Comparison of ENCODE assay signal across 27 cellular contexts in the genomic region with DNA sequence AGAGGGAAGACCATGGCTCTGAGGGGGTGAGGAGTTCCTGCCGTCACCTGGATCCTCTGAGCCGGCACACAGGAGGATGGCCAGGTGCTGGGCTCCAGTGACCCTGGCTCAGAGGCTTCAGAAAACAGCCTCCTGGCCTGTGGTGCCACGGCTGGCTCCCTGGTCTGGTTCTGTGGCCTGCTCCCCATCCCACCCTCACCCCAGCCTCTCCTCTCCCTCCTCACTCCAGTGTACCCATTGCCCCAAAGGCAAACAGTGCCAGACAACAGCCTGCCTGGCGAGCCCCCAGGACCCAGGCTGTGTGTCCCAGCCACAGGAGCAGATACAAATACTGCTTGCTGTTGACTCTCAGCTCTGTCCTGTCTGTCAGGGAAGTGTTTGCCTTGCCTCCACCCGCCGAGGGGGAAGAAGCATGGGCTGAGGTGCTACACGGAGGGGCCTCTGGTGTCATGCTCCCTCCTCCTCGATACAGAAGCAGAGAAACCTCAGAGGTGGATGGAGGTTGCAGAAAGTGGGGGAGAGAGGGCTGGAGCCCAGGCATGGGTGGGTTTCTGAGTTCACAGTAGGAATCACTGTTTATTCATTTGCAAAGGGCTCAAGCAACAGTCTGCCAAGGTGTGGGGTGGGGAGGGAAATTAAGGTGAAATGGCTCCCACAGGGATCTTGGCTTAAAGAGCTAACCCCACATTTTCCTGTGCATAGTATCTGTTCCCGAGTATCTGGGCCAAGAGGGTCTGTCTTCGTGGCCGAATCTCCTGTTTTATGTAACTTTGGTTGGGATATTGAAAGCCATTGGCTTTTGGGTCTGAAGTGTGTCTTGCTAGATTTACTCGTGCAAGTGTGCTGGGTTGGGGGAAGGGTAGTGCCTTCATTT. TPM values are rescaled to one million over a fixed set of nuclear protein-coding genes. Genes with fewer than 3 reads are reported as not detected.
DNase-seq lines count a peak whose midpoint lies in the region; ATAC-seq, FAIRE-seq and TF ChIP-seq lines count a peak whose summit lies in the region.
"Had no signal": no experiment of that assay in that cellular context is flagged by ENCODE, and none has a peak within 500 bp of the region (broad histone marks: within the 10 kb centered on the region; RNA-seq: fewer than 3 reads in every experiment).

No MANE protein-coding gene starts in this region.

- H3K9ac ChIP-seq in subcutaneous abdominal adipose tissue (ENCODE audit: low read length in 5 of 5), result peak overlapping the region in 1 of 5 donors; percentile 21

- H3K36me3 ChIP-seq in subcutaneous abdominal adipose tissue (ENCODE audit: control insufficient read depth in 5 of 5, insufficient read depth in 5 of 5, low read length in 5 of 5), result no peaks in the 10 kb centered on the region
- H3K36me3 ChIP-seq in Caco-2 (ENCODE audit: control insufficient read depth, insufficient read depth, low read length), result no peaks in the 10 kb centered on the region
- H3K36me3 ChIP-seq: SJSA1 had no signal

- H3K4me1 ChIP-seq in subcutaneous abdominal adipose tissue (ENCODE audit: control insufficient read depth in 5 of 5, insufficient read depth in 5 of 5, low read length in 5 of 5) (peaks cover 2 to 77% (median 64%) of the 10 kb centered on the region in 5 donors), Caco-2 (no peaks in the 10 kb centered on the region)

- no peak overlapping the region for H3K4me3 Mint-ChIP-seq in activated CD4-positive, alpha-beta memory T cell treated with anti-CD3 and anti-CD28 coated beads, Interleukin-2, amount 10 ng/mL, durations not matched to agents 7 days and 5 days
- no peak overlapping the region for H3K4me3 Mint-ChIP-seq in activated CD4-positive, alpha-beta memory T cell treated with anti-CD3 and anti-CD28 coated beads for 36 hours
- H3K4me3 Mint-ChIP-seq in Caco-2 (ENCODE audit: unreplicated experiment), result no peak overlapping the region
- H3K4me3 Mint-ChIP-seq: CD8-positive, alpha-beta T cell; IgD-negative memory B cell had no signal

- POLR2A ChIA-PET in activated CD4-positive, alpha-beta memory T cell treated with anti-CD3 and anti-CD28 coated beads, Interleukin-2, amount 10 ng/mL, durations not matched to agents 7 days and 5 days (lab: Charles Lee), result no interaction called here
- POLR2A ChIA-PET in activated CD4-positive, alpha-beta memory T cell treated with anti-CD3 and anti-CD28 coated beads for 36 hours (lab: Charles Lee), result no interaction called here
- POLR2A ChIA-PET in Caco-2 (lab: Charles Lee), result no interaction called here

- H3K27me3 Mint-ChIP-seq in activated CD4-positive, alpha-beta memory T cell treated with anti-CD3 and anti-CD28 coated beads, Interleukin-2, amount 10 ng/mL, durations not matched to agents 7 days and 5 days, result peaks cover 23% of the 10 kb centered on the region
- H3K27me3 Mint-ChIP-seq in activated CD4-positive, alpha-beta memory T cell treated with anti-CD3 and anti-CD28 coated beads for 36 hours, result peaks cover 23% of the 10 kb centered on the region
- H3K27me3 Mint-ChIP-seq in Caco-2 (ENCODE audit: insufficient read depth, unreplicated experiment), result peaks cover 25% of the 10 kb centered on the region

- CTCF ChIA-PET in activated CD4-positive, alpha-beta memory T cell treated with anti-CD3 and anti-CD28 coated beads, Interleukin-2, amount 10 ng/mL, durations not matched to agents 7 days and 5 days (lab: Charles Lee), result no interaction called here
- CTCF ChIA-PET in activated CD4-positive, alpha-beta memory T cell treated with anti-CD3 and anti-CD28 coated beads for 36 hours (lab: Charles Lee), result no interaction called here
- CTCF ChIA-PET in Caco-2 (lab: Charles Lee), result no interaction called here

- no peak for TF ChIP-seq CTCF in Caco-2 (IDR thresholded peaks at IDR 0.05; ENCODE audit: insufficient read depth in 1 of 2, low read depth in 1 of 2, low read length in 1 of 2, severe bottlenecking in 1 of 2, unreplicated experiment in 1 of 2)

- peak; percentile 10 for DNase-seq in activated CD4-positive, alpha-beta memory T cell treated with anti-CD3 and anti-CD28 coated beads, Interleukin-2, amount 10 ng/mL, durations not matched to agents 7 days and 5 days
- no peak for DNase-seq in activated CD4-positive, alpha-beta memory T cell treated with anti-CD3 and anti-CD28 coated beads for 36 hours
- DNase-seq in cerebellar cortex (ENCODE audit: low spot score), result peak; percentile 21
- DNase-seq in left lobe of liver (ENCODE audit: low spot score), result peak; percentile 32
- no peak for DNase-seq in GM19239 (ENCODE audit: insufficient read length, low spot score)
- no peak for DNase-seq in activated T-cell treated with anti-CD3 and anti-CD28 coated beads for 4 hours
- no peak for DNase-seq in Caco-2
- DNase-seq: 8988T; Calu3; DMS153; NCI-H1105; NCI-H146; NCI-H2029; NCI-H2171; NCI-H345; NCI-H524; NCI-H774; NK-92 treated with Interleukin-12 subunit alpha and Interleukin-12 subunit beta, amount 100 ng/mL, for 24 hours had no signal

- no TSS peak for BruUV-seq in Caco-2 (replicated peaks; lab: Mats Ljungman, UMichigan)

- H3K36me3 Mint-ChIP-seq in activated CD4-positive, alpha-beta memory T cell treated with anti-CD3 and anti-CD28 coated beads, Interleukin-2, amount 10 ng/mL, durations not matched to agents 7 days and 5 days (ENCODE audit: low read depth), result no peaks in the 10 kb centered on the region
- peaks cover 3% of the 10 kb centered on the region for H3K36me3 Mint-ChIP-seq in activated CD4-positive, alpha-beta memory T cell treated with anti-CD3 and anti-CD28 coated beads for 36 hours
- H3K36me3 Mint-ChIP-seq in Caco-2 (ENCODE audit: insufficient read depth, unreplicated experiment), result no peaks in the 10 kb centered on the region
- H3K36me3 Mint-ChIP-seq: CD8-positive, alpha-beta T cell had no signal

- ATAC-seq in left lobe of liver, result no peak
- ATAC-seq: CD8-positive, alpha-beta T cell; Panc1 had no signal

- peaks cover 10% of the 10 kb centered on the region for H3K4me1 Mint-ChIP-seq in activated CD4-positive, alpha-beta memory T cell treated with anti-CD3 and anti-CD28 coated beads, Interleukin-2, amount 10 ng/mL, durations not matched to agents 7 days and 5 days
- peaks cover 7% of the 10 kb centered on the region for H3K4me1 Mint-ChIP-seq in activated CD4-positive, alpha-beta memory T cell treated with anti-CD3 and anti-CD28 coated beads for 36 hours (ENCODE audit: low read depth)
- H3K4me1 Mint-ChIP-seq in Caco-2 (ENCODE audit: low read depth, unreplicated experiment), result no peaks in the 10 kb centered on the region

- peak overlapping the region; percentile 86 for H3K27ac ChIP-seq in subcutaneous abdominal adipose tissue (ENCODE audit: low read depth, low read length)
- H3K27ac ChIP-seq: SJSA1 had no signal

- intact Hi-C loops in activated CD4-positive, alpha-beta memory T cell treated with anti-CD3 and anti-CD28 coated beads for 36 hours (cut with micrococcal nuclease), result no loop called here
- intact Hi-C loops in Caco-2 (cut with micrococcal nuclease; ENCODE audit: unreplicated experiment), result no loop called here

- H3K9me3 ChIP-seq in subcutaneous abdominal adipose tissue (ENCODE audit: control insufficient read depth in 5 of 5, low read length in 5 of 5) (no peaks in the 10 kb centered on the region), Caco-2 (no peaks in the 10 kb centered on the region)
- H3K9me3 ChIP-seq: SJSA1 had no signal

- FAIRE-seq in GM19239 (lab: Jason Lieb, UNC), result no peak
- FAIRE-seq: G401.6, GM12892, GM18507 had no signal

- no peak overlapping the region for H3K4me3 ChIP-seq in subcutaneous abdominal adipose tissue (ENCODE audit: low read depth in 1 of 5, low read length in 5 of 5)
- no peak overlapping the region for H3K4me3 ChIP-seq in Caco-2 (ENCODE audit: low read depth, low read length)
- H3K4me3 ChIP-seq: SJSA1 had no signal

- H3K27me3 ChIP-seq in subcutaneous abdominal adipose tissue (ENCODE audit: control insufficient read depth in 5 of 5, insufficient read depth in 4 of 5, low read length in 5 of 5) (peaks cover 0 to 8% (median 3%) of the 10 kb centered on the region in 5 donors), Caco-2 (replicated peaks; ENCODE audit: control insufficient read depth, insufficient read depth, low read length) (no peaks in the 10 kb centered on the region)

- no peaks in the 10 kb centered on the region for H3K9me3 Mint-ChIP-seq in activated CD4-positive, alpha-beta memory T cell treated with anti-CD3 and anti-CD28 coated beads, Interleukin-2, amount 10 ng/mL, durations not matched to agents 7 days and 5 days
- H3K9me3 Mint-ChIP-seq in activated CD4-positive, alpha-beta memory T cell treated with anti-CD3 and anti-CD28 coated beads for 36 hours, result no peaks in the 10 kb centered on the region
- H3K9me3 Mint-ChIP-seq in Caco-2 (ENCODE audit: unreplicated experiment), result no peaks in the 10 kb centered on the region
- H3K9me3 Mint-ChIP-seq: CD8-positive, alpha-beta T cell had no signal

- H3K27ac Mint-ChIP-seq in activated CD4-positive, alpha-beta memory T cell treated with anti-CD3 and anti-CD28 coated beads, Interleukin-2, amount 10 ng/mL, durations not matched to agents 7 days and 5 days, result no peak overlapping the region
- H3K27ac Mint-ChIP-seq in activated CD4-positive, alpha-beta memory T cell treated with anti-CD3 and anti-CD28 coated beads for 36 hours, result no peak overlapping the region
- H3K27ac Mint-ChIP-seq in Caco-2 (ENCODE audit: unreplicated experiment), result no peak overlapping the region
- H3K27ac Mint-ChIP-seq: CD8-positive, alpha-beta T cell; IgD-negative memory B cell had no signal

RNA-seq across cellular contexts. Expression of a gene that starts 5.5 kb away (rescaled TPM):
- total RNA-seq in activated CD4-positive, alpha-beta memory T cell treated with anti-CD3 and anti-CD28 coated beads, Interleukin-2, amount 10 ng/mL, durations not matched to agents 7 days and 5 days, result not detected
- total RNA-seq in activated CD4-positive, alpha-beta memory T cell treated with anti-CD3 and anti-CD28 coated beads for 36 hours, result not detected
- total RNA-seq in left lobe of liver (0.53 TPM), Caco-2 (2022) (0.67 and 0.70 TPM in 2 replicates)
- total RNA-seq: CD8-positive, alpha-beta T cell; H4 had no signal

Comparison
In these comparisons a context has a peak if more than half of its experiments do, and no peak if none do; other contexts are left out.
1. DNase-seq: peak in activated CD4-positive, alpha-beta memory T cell treated with anti-CD3 and anti-CD28 coated beads, Interleukin-2, amount 10 ng/mL, durations not matched to agents 7 days and 5 days (single experiment), cerebellar cortex (single experiment) and left lobe of liver (single experiment); none in activated CD4-positive, alpha-beta memory T cell treated with anti-CD3 and anti-CD28 coated beads for 36 hours (single experiment), GM19239 (single experiment), activated T-cell treated with anti-CD3 and anti-CD28 coated beads for 4 hours (single experiment) and Caco-2 (0 of 2).